In genomic region chr7:35971133-35971995, GRCh38 we compare ENCODE assay signal across 10 cellular contexts.
DNase-seq lines count a peak whose midpoint lies in the region; ATAC-seq, FAIRE-seq and TF ChIP-seq lines count a peak whose summit lies in the region.
"Had no signal": no experiment of that assay in that cellular context is flagged by ENCODE, and none has a peak within 500 bp of the region (broad histone marks: within the 10 kb centered on the region; RNA-seq: fewer than 3 reads in every experiment).

No MANE protein-coding gene starts in this region.

- H3K36me3 ChIP-seq in SU-DHL-6 (ENCODE audit: low read length) (no peaks in the 10 kb centered on the region), heart left ventricle (no peaks in the 10 kb centered on the region)

- no peaks in the 10 kb centered on the region for H4K20me1 ChIP-seq in SU-DHL-6 (ENCODE audit: low read depth, low read length)

- peaks cover 5% of the 10 kb centered on the region for H3K4me1 Mint-ChIP-seq in stimulated activated effector memory CD8-positive, alpha-beta T cell treated with anti-CD3 and anti-CD28 coated beads, Interleukin-12 subunit alpha, Interleukin-12 subunit beta, amount 100 ng/mL, for 72 hours

- TF ChIP-seq POLR2A in GM12892 (IDR thresholded peaks at IDR 0.05; ENCODE audit: low read depth, low read length) = no peak
- TF ChIP-seq POLR2A in heart left ventricle (IDR thresholded peaks at IDR 0.05) = no peak

- H3K9me3 ChIP-seq in SU-DHL-6 (ENCODE audit: insufficient read depth, low read length) = no peaks in the 10 kb centered on the region
- H3K9me3 ChIP-seq in heart left ventricle = no peaks in the 10 kb centered on the region

- intact Hi-C loops in heart left ventricle (cut with DNase I) = loop anchor here in 3 of 10 donors (5.0 to 10.0 kb wide), 3 partner anchors 54 to 267 kb away; no protein-coding TSS in a partner anchor

- TF ChIP-seq CTCF in SU-DHL-6 (IDR thresholded peaks at IDR 0.05; ENCODE audit: insufficient read depth, low read length, poor library complexity, severe bottlenecking) (no peak), heart left ventricle (IDR thresholded peaks at IDR 0.05) (peak in 8 of 12 donors; percentile 20 to 58 (median 38))

- H3K9me2 ChIP-seq in SU-DHL-6 (replicated peaks; ENCODE audit: insufficient read depth, low read length) = no peaks in the 10 kb centered on the region

- no peaks in the 10 kb centered on the region for H3F3A ChIP-seq in SU-DHL-6 (ENCODE audit: insufficient read depth)

- no peak overlapping the region for H3K9ac ChIP-seq in SU-DHL-6 (ENCODE audit: low read length)

- H3K27ac Mint-ChIP-seq in stimulated activated effector memory CD8-positive, alpha-beta T cell treated with anti-CD3 and anti-CD28 coated beads, Interleukin-12 subunit alpha, Interleukin-12 subunit beta, amount 100 ng/mL, for 72 hours = no peak overlapping the region
- H3K27ac Mint-ChIP-seq: nephron had no signal

- no peaks in the 10 kb centered on the region for H3K79me2 ChIP-seq in SU-DHL-6 (ENCODE audit: insufficient read depth, low read length)

- H3K4me3 ChIP-seq in SU-DHL-6 (ENCODE audit: insufficient read depth, low read length, poor library complexity, severe bottlenecking) (no peak overlapping the region), heart left ventricle (peak overlapping the region in 9 of 12 donors; percentile 19 to 50 (median 38))

- H3K27ac ChIP-seq in SU-DHL-6 (ENCODE audit: low read depth, low read length) (no peak overlapping the region), heart left ventricle (no peak overlapping the region)

- H3K27me3 ChIP-seq in SU-DHL-6 (ENCODE audit: low read length) = no peaks in the 10 kb centered on the region
- H3K27me3 ChIP-seq in heart left ventricle = peaks cover 0 to 23% (median 0%) of the 10 kb centered on the region in 9 donors

- DNase-seq in GM12892 (ENCODE audit: insufficient read length) (no peak), heart left ventricle (peak in 1 of 5 donors; percentile 7), NOMO-1 treated with DMSO at 0.1 percent for 48 hours (lab: John Stamatoyannopoulos, UW; ENCODE audit: unreplicated experiment) (no peak), hippocampal formation (lab: John Stamatoyannopoulos, UW) (no peak), GM19239 (ENCODE audit: insufficient read length, low spot score) (no peak)
- no peak for DNase-seq in stimulated activated effector memory CD8-positive, alpha-beta T cell treated with anti-CD3 and anti-CD28 coated beads, Interleukin-12 subunit alpha, Interleukin-12 subunit beta, amount 100 ng/mL, for 72 hours (ENCODE audit: low spot score in 2 of 2)
- DNase-seq: NCI-H1436 had no signal

- ATAC-seq in heart left ventricle = peak in 2 of 4 donors; percentile 73 to 76
- ATAC-seq in stimulated activated effector memory CD8-positive, alpha-beta T cell treated with anti-CD3 and anti-CD28 coated beads, Interleukin-12 subunit alpha, Interleukin-12 subunit beta, amount 100 ng/mL, for 72 hours = peak; percentile 39

- WGBS in heart left ventricle, 4 donors = 28 to 42% (median 34%) methylated on average over 25 to 56 of the region's 56 CpGs

- H2AFZ ChIP-seq in SU-DHL-6 (ENCODE audit: low read depth, low read length, severe bottlenecking) = no peak overlapping the region

- H3K9me3 Mint-ChIP-seq in stimulated activated effector memory CD8-positive, alpha-beta T cell treated with anti-CD3 and anti-CD28 coated beads, Interleukin-12 subunit alpha, Interleukin-12 subunit beta, amount 100 ng/mL, for 72 hours = no peaks in the 10 kb centered on the region
- H3K9me3 Mint-ChIP-seq: nephron had no signal

- FAIRE-seq in GM12892 (lab: Jason Lieb, UNC) (peak; percentile 40), GM19239 (lab: Jason Lieb, UNC) (no peak)
- FAIRE-seq: GM18507 had no signal

- no peaks in the 10 kb centered on the region for H3K36me3 Mint-ChIP-seq in stimulated activated effector memory CD8-positive, alpha-beta T cell treated with anti-CD3 and anti-CD28 coated beads, Interleukin-12 subunit alpha, Interleukin-12 subunit beta, amount 100 ng/mL, for 72 hours

- peaks cover 0 to 7% (median 0%) of the 10 kb centered on the region in 12 donors for H3K4me1 ChIP-seq in heart left ventricle

- H3K4me3 Mint-ChIP-seq in stimulated activated effector memory CD8-positive, alpha-beta T cell treated with anti-CD3 and anti-CD28 coated beads, Interleukin-12 subunit alpha, Interleukin-12 subunit beta, amount 100 ng/mL, for 72 hours = peak overlapping the region; percentile 29
- H3K4me3 Mint-ChIP-seq: nephron had no signal

- peak overlapping the region; percentile 19 for H3K4me2 ChIP-seq in SU-DHL-6 (ENCODE audit: low read depth, low read length, poor library complexity, severe bottlenecking)
